Comparison of ENCODE assay signal across 10 cellular contexts in genomic region chr11:19511413-19512183, GRCh38.
DNase-seq lines count a peak whose midpoint lies in the region; ATAC-seq and TF ChIP-seq lines count a peak whose summit lies in the region.
"Had no signal": no experiment of that assay in that cellular context is flagged by ENCODE, and none has a peak within 500 bp of the region (broad histone marks: within the 10 kb centered on the region; RNA-seq: fewer than 3 reads in every experiment).

No MANE protein-coding gene starts in this region.

- intact Hi-C loops in Right ventricle myocardium superior (cut with DNase I) (no loop called here), cardiac septum (cut with DNase I) (no loop called here), vagina (cut with DNase I) (no loop called here)

- TF ChIP-seq POLR2A in vagina (IDR thresholded peaks at IDR 0.05), result no peak

- TF ChIP-seq CTCF in vagina (IDR thresholded peaks at IDR 0.05), result no peak

- H3K4me1 ChIP-seq in vagina, result peaks cover 19% of the 10 kb centered on the region

- H3K9me3 ChIP-seq in vagina, result no peaks in the 10 kb centered on the region

- H3K27me3 ChIP-seq in vagina, result no peaks in the 10 kb centered on the region

- H3K4me3 ChIP-seq in vagina, result peak overlapping the region in 1 of 2 donors; percentile 7
- H3K4me3 ChIP-seq: GM12878 had no signal

- H3K36me3 ChIP-seq in vagina, result no peaks in the 10 kb centered on the region

- peak; percentile 67 for DNase-seq in Right ventricle myocardium superior
- no peak for DNase-seq in cardiac septum (ENCODE audit: low spot score)
- DNase-seq in cerebellar cortex (ENCODE audit: low spot score), result peak; percentile 13
- DNase-seq in medulla oblongata (ENCODE audit: extremely low spot score), result peak; percentile 87
- DNase-seq in vagina (ENCODE audit: extremely low spot score in 2 of 2), result peak in 1 of 2 donors; percentile 92
- DNase-seq in stimulated activated CD4-positive, alpha-beta T cell treated with anti-CD3 and anti-CD28 coated beads, Interleukin-4, amount 100 ng/mL, for 4 hours, result no peak
- DNase-seq in T-helper 1 cell, result no peak
- DNase-seq: activated CD8-positive, alpha-beta memory T cell treated with anti-CD3 and anti-CD28 coated beads, Interleukin-2, amount 50 U/mL, for 4 hours had no signal

- ATAC-seq in Right ventricle myocardium superior (ENCODE audit: poor library complexity), result peak; percentile 71
- ATAC-seq in HG02610 (IDR thresholded peaks at IDR 0.05; ENCODE audit: unreplicated experiment), result no peak
- ATAC-seq: GM12878 had no signal

- peak overlapping the region; percentile 20 for H3K27ac ChIP-seq in vagina

Comparison
In these comparisons a context has a peak if more than half of its experiments do, and no peak if none do; other contexts are left out.
1. DNase-seq: peak in Right ventricle myocardium superior (single experiment), cerebellar cortex (single experiment) and medulla oblongata (single experiment); none in cardiac septum (single experiment), stimulated activated CD4-positive, alpha-beta T cell treated with anti-CD3 and anti-CD28 coated beads, Interleukin-4, amount 100 ng/mL, for 4 hours (0 of 2) and T-helper 1 cell (0 of 5).